ENCODE assay signal across 8 cellular contexts in genomic region chr11:72113170-72113808, GRCh38. TPM values are rescaled to one million over a fixed set of nuclear protein-coding genes. Genes with fewer than 3 reads are reported as not detected.
DNase-seq lines count a peak whose midpoint lies in the region; ATAC-seq and TF ChIP-seq lines count a peak whose summit lies in the region.

No MANE protein-coding gene starts in this region.

- 91 to 94% methylated on average over 6 of the region's 6 CpGs for WGBS in body of pancreas, 2 donors

- H3K9me3 ChIP-seq in HUES48 (ENCODE audit: control insufficient read depth, insufficient read depth, low read length) (no peaks in the 10 kb centered on the region), body of pancreas (no peaks in the 10 kb centered on the region), mucosa of stomach (ENCODE audit: control insufficient read depth, low read length) (no peaks in the 10 kb centered on the region)

- H3K27me3 ChIP-seq in HUES48 (ENCODE audit: control insufficient read depth, insufficient read depth, low read length) (peaks cover 6% of the 10 kb centered on the region; the same call in 1 of the 2 replicates), body of pancreas (no peaks in the 10 kb centered on the region), mucosa of stomach (ENCODE audit: control insufficient read depth, insufficient read depth, low read length) (no peaks in the 10 kb centered on the region)

- CTCF ChIA-PET in GM10248 (lab: Yijun Ruan, JAX) = interaction anchor here (1.0 to 2.5 kb wide), 6 partner anchors 12 to 136 kb away, joined by 3 to 12 read pairs (median 6); no protein-coding TSS in a partner anchor

- H3K4me3 ChIP-seq in AG10803 (ENCODE audit: low read length) (peak overlapping the region; percentile 87), HUES48 (ENCODE audit: low read depth, low read length) (peak overlapping the region; percentile 84), body of pancreas (no peak overlapping the region), mucosa of stomach (ENCODE audit: low read length) (peak overlapping the region; percentile 81)

- ATAC-seq in body of pancreas (no peak), GM18511 (IDR thresholded peaks at IDR 0.05; ENCODE audit: unreplicated experiment) (no peak), HG03378 (IDR thresholded peaks at IDR 0.05; ENCODE audit: unreplicated experiment) (no peak)

- TF ChIP-seq CTCF in AG10803 (conservative IDR thresholded peaks at IDR 0.05; ENCODE audit: low read length) (no peak), body of pancreas (IDR thresholded peaks at IDR 0.05) (no peak), GM10248 (IDR thresholded peaks at IDR 0.05; ENCODE audit: control extremely low read depth, extremely low read depth, low read depth, missing control alignments) (no peak)

- peak overlapping the region; percentile 96 for H3K9ac ChIP-seq in HUES48 (ENCODE audit: low read depth, low read length)
- peak overlapping the region; percentile 79 for H3K9ac ChIP-seq in mucosa of stomach (ENCODE audit: low read length)

- H3K27ac ChIP-seq in HUES48 (ENCODE audit: low read depth, low read length) (peak overlapping the region; percentile 97), body of pancreas (peak overlapping the region; percentile 81 to 97 (median 96))

- intact Hi-C loops in body of pancreas (cut with DNase I) = no loop called here

- TF ChIP-seq POLR2A in body of pancreas (IDR thresholded peaks at IDR 0.05) = no peak

- DNase-seq in AG10803 (ENCODE audit: low read depth) (peak; percentile 60), body of pancreas (no peak), GM10248 (ENCODE audit: extremely low spot score) (no peak), mucosa of gallbladder (ENCODE audit: low spot score) (no peak)

- peaks cover 15% of the 10 kb centered on the region; the same call in 1 of the 2 replicates for H3K36me3 ChIP-seq in HUES48 (ENCODE audit: control insufficient read depth, insufficient read depth, low read length)
- no peaks in the 10 kb centered on the region for H3K36me3 ChIP-seq in body of pancreas (replicated peaks in 1 of 2; ENCODE audit: insufficient read depth in 1 of 2, low read depth in 2 of 2)
- H3K36me3 ChIP-seq in mucosa of stomach (ENCODE audit: control insufficient read depth, insufficient read depth, low read length) = no peaks in the 10 kb centered on the region

- POLR2A ChIA-PET in GM10248 (lab: Yijun Ruan, JAX) = no interaction called here

- peaks cover 13% of the 10 kb centered on the region for H3K4me1 ChIP-seq in HUES48 (ENCODE audit: control insufficient read depth, insufficient read depth, low read length)
- peaks cover 18% of the 10 kb centered on the region for H3K4me1 ChIP-seq in body of pancreas
- peaks cover 14% of the 10 kb centered on the region for H3K4me1 ChIP-seq in mucosa of stomach (ENCODE audit: control insufficient read depth, insufficient read depth, low read length)

RNA-seq across cellular contexts. Expression of gene ANAPC15, which starts 0.8 kb away (rescaled TPM):
- total RNA-seq in body of pancreas (10 to 100 TPM; 14.2 to 22.1 TPM), mucosa of gallbladder (33.3 TPM)

RNA-seq across cellular contexts. Expression of gene TOMT, which starts 7.6 kb away (rescaled TPM):
- not detected for total RNA-seq in body of pancreas
- total RNA-seq in mucosa of gallbladder = not detected

RNA-seq across cellular contexts. Expression of gene LAMTOR1, which starts 10.2 kb away (rescaled TPM):
- total RNA-seq in body of pancreas = 10 to 100 TPM; 65.6 to 66.9 TPM
- total RNA-seq in mucosa of gallbladder = 81.7 TPM

RNA-seq across cellular contexts. Expression of gene FOLR3, which starts 22.2 kb away (rescaled TPM):
- total RNA-seq in body of pancreas (not detected), mucosa of gallbladder (0.26 TPM)

RNA-seq across cellular contexts. Expression of gene LRRC51, which starts 32.6 kb away (rescaled TPM):
- 1 to 10 TPM; 2.3 to 9.9 TPM for total RNA-seq in body of pancreas
- total RNA-seq in mucosa of gallbladder = 12.9 TPM

Comparison
In these comparisons a context has a peak if more than half of its experiments do, and no peak if none do; other contexts are left out.
1. H3K4me3 ChIP-seq: peak in AG10803 (single experiment), HUES48 (single experiment) and mucosa of stomach (single experiment); none in body of pancreas (0 of 2).